In genomic region chr5:321233-321725, GRCh38 we compare ENCODE assay signal across 8 cellular contexts. TPM values are rescaled to one million over a fixed set of nuclear protein-coding genes. Genes with fewer than 3 reads are reported as not detected.
DNase-seq lines count a peak whose midpoint lies in the region; ATAC-seq and TF ChIP-seq lines count a peak whose summit lies in the region.

AHRR (plus strand) TSS chr5:321714; CDS start chr5:343903, 22,189 bp downstream.

- DNase-seq in AG04450 (ENCODE audit: low read depth, low spot score) (no peak), NCI-H226 (peak; percentile 61), glomerular endothelial cell (ENCODE audit: extremely low read depth, low read depth, low spot score) (no peak), ovary (peak in 4 of 5 donors; percentile 41 to 72 (median 49)), NCI-H2029 (lab: John Stamatoyannopoulos, UW) (no peak)
- DNase-seq in activated T-helper 2 cell treated with anti-CD3 and anti-CD28 coated beads, Interferon-gamma antibody, Interleukin-2, Interleukin-4, amounts not matched to agents 10 μg/mL and 5 μg/mL and 100 μg/mL, durations not matched to agents 14 hours and 24 hours and 36 hours (ENCODE audit: low spot score) = peak; percentile 67

- H3K27me3 ChIP-seq in AG04450 (ENCODE audit: control insufficient read depth, insufficient read depth, low read length) = no peaks in the 10 kb centered on the region
- H3K27me3 ChIP-seq in ovary = no peaks in the 10 kb centered on the region

- H3K36me3 Mint-ChIP-seq in activated T-helper 2 cell treated with anti-CD3 and anti-CD28 coated beads, Interferon-gamma antibody, Interleukin-2, Interleukin-4, amounts not matched to agents 10 μg/mL and 5 μg/mL and 100 μg/mL, durations not matched to agents 14 hours and 24 hours and 36 hours (ENCODE audit: low read depth) = peaks cover 29% of the 10 kb centered on the region

- 0 to 2% (median 1%) methylated on average over 35 to 51 of the region's 51 CpGs for WGBS in ovary, 3 donors

- no peaks in the 10 kb centered on the region for H3K36me3 ChIP-seq in ovary

- H3K4me1 Mint-ChIP-seq in activated T-helper 2 cell treated with anti-CD3 and anti-CD28 coated beads, Interferon-gamma antibody, Interleukin-2, Interleukin-4, amounts not matched to agents 10 μg/mL and 5 μg/mL and 100 μg/mL, durations not matched to agents 14 hours and 24 hours and 36 hours (ENCODE audit: low read depth) = peaks cover 18% of the 10 kb centered on the region

- H3K9me3 Mint-ChIP-seq in activated T-helper 2 cell treated with anti-CD3 and anti-CD28 coated beads, Interferon-gamma antibody, Interleukin-2, Interleukin-4, amounts not matched to agents 10 μg/mL and 5 μg/mL and 100 μg/mL, durations not matched to agents 14 hours and 24 hours and 36 hours = no peaks in the 10 kb centered on the region

- H3K27ac ChIP-seq in AG04450 (ENCODE audit: low read depth, low read length) (no peak within 1 kb of the TSS), ovary (no peak within 1 kb of the TSS)

- TF ChIP-seq CTCF in AG04450 (IDR thresholded peaks at IDR 0.05; ENCODE audit: low read depth, low read length) (peak; percentile 49), GM12875 (IDR thresholded peaks at IDR 0.05; ENCODE audit: borderline replicate concordance, insufficient read depth, low read depth, low read length) (peak; percentile 71), ovary (IDR thresholded peaks at IDR 0.05) (peak in 1 of 3 donors; percentile 38)

- ATAC-seq in HG02852 (IDR thresholded peaks at IDR 0.05; ENCODE audit: unreplicated experiment) = peak; percentile 39

- peak within 1 kb of the TSS; percentile 75 for H3K4me3 ChIP-seq in AG04450 (ENCODE audit: low read depth, low read length)
- H3K4me3 ChIP-seq in GM12875 (ENCODE audit: low read depth, low read length) = peak within 1 kb of the TSS; percentile 88
- H3K4me3 ChIP-seq in ovary = peak within 1 kb of the TSS; percentile 29

- no peak for TF ChIP-seq EP300 in ovary (IDR thresholded peaks at IDR 0.05)

- H3K9me3 ChIP-seq in AG04450 (ENCODE audit: control insufficient read depth, insufficient read depth, low read length) (peaks cover 12% of the 10 kb centered on the region), ovary (no peaks in the 10 kb centered on the region)

- CTCF ChIA-PET in AG04450 (lab: Charles Lee) = interaction anchor here (0.6 to 1.9 kb wide), 10 partner anchors 17 to 129 kb away, joined by 3 to 8 read pairs (median 3); no protein-coding TSS in a partner anchor

- peak within 1 kb of the TSS; percentile 60 for H3K27ac Mint-ChIP-seq in activated T-helper 2 cell treated with anti-CD3 and anti-CD28 coated beads, Interferon-gamma antibody, Interleukin-2, Interleukin-4, amounts not matched to agents 10 μg/mL and 5 μg/mL and 100 μg/mL, durations not matched to agents 14 hours and 24 hours and 36 hours

- peaks cover 6% of the 10 kb centered on the region for H3K27me3 Mint-ChIP-seq in activated T-helper 2 cell treated with anti-CD3 and anti-CD28 coated beads, Interferon-gamma antibody, Interleukin-2, Interleukin-4, amounts not matched to agents 10 μg/mL and 5 μg/mL and 100 μg/mL, durations not matched to agents 14 hours and 24 hours and 36 hours (ENCODE audit: low read depth)

- no peak for TF ChIP-seq POLR2A in ovary (IDR thresholded peaks at IDR 0.05)

- POLR2A ChIA-PET in AG04450 (lab: Yijun Ruan, JAX) = interaction anchor here (0.6 to 1.4 kb wide), 8 partner anchors 13 to 1196 kb away, joined by 3 to 10 read pairs (median 4); no protein-coding TSS in a partner anchor

- H3K4me1 ChIP-seq in ovary (ENCODE audit: insufficient read depth) = no peaks in the 10 kb centered on the region

- H3K4me3 Mint-ChIP-seq in activated T-helper 2 cell treated with anti-CD3 and anti-CD28 coated beads, Interferon-gamma antibody, Interleukin-2, Interleukin-4, amounts not matched to agents 10 μg/mL and 5 μg/mL and 100 μg/mL, durations not matched to agents 14 hours and 24 hours and 36 hours (ENCODE audit: low read depth) = peak within 1 kb of the TSS; percentile 82

- intact Hi-C loops in activated T-helper 2 cell treated with anti-CD3 and anti-CD28 coated beads, Interferon-gamma antibody, Interleukin-2, Interleukin-4, amounts not matched to agents 10 μg/mL and 5 μg/mL and 100 μg/mL, durations not matched to agents 14 hours and 24 hours and 36 hours (cut with micrococcal nuclease) = no loop called here
- intact Hi-C loops in ovary (cut with DNase I) = no loop called here

RNA-seq across cellular contexts. Expression of gene AHRR, which starts in this region (rescaled TPM):
- polyA plus RNA-seq in AG04450 (2011; rRNA removed) (22.3 and 24.6 TPM in 2 replicates), ovary (1 to 10 TPM in 1 of 2 donors, under 1 TPM in 1; 0.77 to 2.1 TPM)
- polyA minus RNA-seq in AG04450 (2011; rRNA and poly(A)+ RNA removed) = 24.0 and 25.8 TPM in 2 replicates
- 33.3 and 34.9 TPM in 2 replicates for total RNA-seq in activated T-helper 2 cell treated with anti-CD3 and anti-CD28 coated beads, Interferon-gamma antibody, Interleukin-2, Interleukin-4, amounts not matched to agents 10 μg/mL and 5 μg/mL and 100 μg/mL, durations not matched to agents 14 hours and 24 hours and 36 hours
- total RNA-seq in glomerular endothelial cell (23.9 and 32.1 TPM in 2 replicates), ovary (10 to 100 TPM in 1 of 7 donors, 1 to 10 TPM in 5, under 1 TPM in 1; 0.72 to 14.9 (median 2.0) TPM)

Comparison
In these comparisons a context has a peak if more than half of its experiments do, and no peak if none do; other contexts are left out.
1. DNase-seq: peak in NCI-H226 (single experiment), activated T-helper 2 cell treated with anti-CD3 and anti-CD28 coated beads, Interferon-gamma antibody, Interleukin-2, Interleukin-4, amounts not matched to agents 10 μg/mL and 5 μg/mL and 100 μg/mL, durations not matched to agents 14 hours and 24 hours and 36 hours (single experiment) and ovary (4 of 5); none in AG04450 (single experiment), glomerular endothelial cell (single experiment) and NCI-H2029 (single experiment).
2. H3K4me3 ChIP-seq: peak in every context shown above with its lines; median percentile 88 in GM12875; 75 in AG04450; 29 in ovary.